2 cellular contexts compared by ENCODE assay signal in the genomic region with DNA sequence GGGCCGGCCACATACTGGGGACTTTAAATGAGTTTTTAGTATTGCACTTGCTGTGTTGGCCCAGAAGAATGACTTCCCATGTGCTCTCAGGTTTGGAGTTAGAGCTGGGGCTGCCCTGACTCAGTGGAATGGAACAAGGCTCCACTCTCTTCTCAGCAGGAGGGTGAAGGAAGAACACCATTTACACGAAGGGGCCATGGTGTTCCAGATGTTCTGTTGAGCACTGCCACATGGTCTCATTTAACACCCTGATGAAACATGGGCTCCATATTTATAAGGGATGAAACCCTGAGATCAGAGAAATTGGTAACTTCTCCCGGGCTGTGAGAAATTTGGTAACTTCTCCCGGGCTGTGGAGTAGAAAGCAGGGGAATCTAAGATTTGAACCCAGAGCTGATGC.
TF ChIP-seq lines count a peak whose summit lies in the region.

No MANE protein-coding gene starts in this region.

TF ChIP-seq in GM23338, 12 proteins besides CTCF, POLR2A, EP300 and RAD21 (continues in another document):
- TF ChIP-seq JUNB (IDR thresholded peaks at IDR 0.05; ENCODE audit: unreplicated experiment) (no peak), ZNF331 (CRISPR knock-in tag; IDR thresholded peaks at IDR 0.05; ENCODE audit: low read depth) (no peak), EZH2phosphoT487 (IDR thresholded peaks at IDR 0.05; ENCODE audit: unreplicated experiment) (no peak), CREB1 (CRISPR knock-in tag; IDR thresholded peaks at IDR 0.05; ENCODE audit: low read depth) (no peak), EZH2 (IDR thresholded peaks at IDR 0.05; ENCODE audit: low read depth, unreplicated experiment) (no peak), STAT1 (IDR thresholded peaks at IDR 0.05; ENCODE audit: unreplicated experiment) (no peak), NANOG (IDR thresholded peaks at IDR 0.05; ENCODE audit: borderline replicate concordance) (no peak), POLR2AphosphoS5 (IDR thresholded peaks at IDR 0.05; ENCODE audit: low read depth) (no peak)
- TF ChIP-seq, protein P1, sequence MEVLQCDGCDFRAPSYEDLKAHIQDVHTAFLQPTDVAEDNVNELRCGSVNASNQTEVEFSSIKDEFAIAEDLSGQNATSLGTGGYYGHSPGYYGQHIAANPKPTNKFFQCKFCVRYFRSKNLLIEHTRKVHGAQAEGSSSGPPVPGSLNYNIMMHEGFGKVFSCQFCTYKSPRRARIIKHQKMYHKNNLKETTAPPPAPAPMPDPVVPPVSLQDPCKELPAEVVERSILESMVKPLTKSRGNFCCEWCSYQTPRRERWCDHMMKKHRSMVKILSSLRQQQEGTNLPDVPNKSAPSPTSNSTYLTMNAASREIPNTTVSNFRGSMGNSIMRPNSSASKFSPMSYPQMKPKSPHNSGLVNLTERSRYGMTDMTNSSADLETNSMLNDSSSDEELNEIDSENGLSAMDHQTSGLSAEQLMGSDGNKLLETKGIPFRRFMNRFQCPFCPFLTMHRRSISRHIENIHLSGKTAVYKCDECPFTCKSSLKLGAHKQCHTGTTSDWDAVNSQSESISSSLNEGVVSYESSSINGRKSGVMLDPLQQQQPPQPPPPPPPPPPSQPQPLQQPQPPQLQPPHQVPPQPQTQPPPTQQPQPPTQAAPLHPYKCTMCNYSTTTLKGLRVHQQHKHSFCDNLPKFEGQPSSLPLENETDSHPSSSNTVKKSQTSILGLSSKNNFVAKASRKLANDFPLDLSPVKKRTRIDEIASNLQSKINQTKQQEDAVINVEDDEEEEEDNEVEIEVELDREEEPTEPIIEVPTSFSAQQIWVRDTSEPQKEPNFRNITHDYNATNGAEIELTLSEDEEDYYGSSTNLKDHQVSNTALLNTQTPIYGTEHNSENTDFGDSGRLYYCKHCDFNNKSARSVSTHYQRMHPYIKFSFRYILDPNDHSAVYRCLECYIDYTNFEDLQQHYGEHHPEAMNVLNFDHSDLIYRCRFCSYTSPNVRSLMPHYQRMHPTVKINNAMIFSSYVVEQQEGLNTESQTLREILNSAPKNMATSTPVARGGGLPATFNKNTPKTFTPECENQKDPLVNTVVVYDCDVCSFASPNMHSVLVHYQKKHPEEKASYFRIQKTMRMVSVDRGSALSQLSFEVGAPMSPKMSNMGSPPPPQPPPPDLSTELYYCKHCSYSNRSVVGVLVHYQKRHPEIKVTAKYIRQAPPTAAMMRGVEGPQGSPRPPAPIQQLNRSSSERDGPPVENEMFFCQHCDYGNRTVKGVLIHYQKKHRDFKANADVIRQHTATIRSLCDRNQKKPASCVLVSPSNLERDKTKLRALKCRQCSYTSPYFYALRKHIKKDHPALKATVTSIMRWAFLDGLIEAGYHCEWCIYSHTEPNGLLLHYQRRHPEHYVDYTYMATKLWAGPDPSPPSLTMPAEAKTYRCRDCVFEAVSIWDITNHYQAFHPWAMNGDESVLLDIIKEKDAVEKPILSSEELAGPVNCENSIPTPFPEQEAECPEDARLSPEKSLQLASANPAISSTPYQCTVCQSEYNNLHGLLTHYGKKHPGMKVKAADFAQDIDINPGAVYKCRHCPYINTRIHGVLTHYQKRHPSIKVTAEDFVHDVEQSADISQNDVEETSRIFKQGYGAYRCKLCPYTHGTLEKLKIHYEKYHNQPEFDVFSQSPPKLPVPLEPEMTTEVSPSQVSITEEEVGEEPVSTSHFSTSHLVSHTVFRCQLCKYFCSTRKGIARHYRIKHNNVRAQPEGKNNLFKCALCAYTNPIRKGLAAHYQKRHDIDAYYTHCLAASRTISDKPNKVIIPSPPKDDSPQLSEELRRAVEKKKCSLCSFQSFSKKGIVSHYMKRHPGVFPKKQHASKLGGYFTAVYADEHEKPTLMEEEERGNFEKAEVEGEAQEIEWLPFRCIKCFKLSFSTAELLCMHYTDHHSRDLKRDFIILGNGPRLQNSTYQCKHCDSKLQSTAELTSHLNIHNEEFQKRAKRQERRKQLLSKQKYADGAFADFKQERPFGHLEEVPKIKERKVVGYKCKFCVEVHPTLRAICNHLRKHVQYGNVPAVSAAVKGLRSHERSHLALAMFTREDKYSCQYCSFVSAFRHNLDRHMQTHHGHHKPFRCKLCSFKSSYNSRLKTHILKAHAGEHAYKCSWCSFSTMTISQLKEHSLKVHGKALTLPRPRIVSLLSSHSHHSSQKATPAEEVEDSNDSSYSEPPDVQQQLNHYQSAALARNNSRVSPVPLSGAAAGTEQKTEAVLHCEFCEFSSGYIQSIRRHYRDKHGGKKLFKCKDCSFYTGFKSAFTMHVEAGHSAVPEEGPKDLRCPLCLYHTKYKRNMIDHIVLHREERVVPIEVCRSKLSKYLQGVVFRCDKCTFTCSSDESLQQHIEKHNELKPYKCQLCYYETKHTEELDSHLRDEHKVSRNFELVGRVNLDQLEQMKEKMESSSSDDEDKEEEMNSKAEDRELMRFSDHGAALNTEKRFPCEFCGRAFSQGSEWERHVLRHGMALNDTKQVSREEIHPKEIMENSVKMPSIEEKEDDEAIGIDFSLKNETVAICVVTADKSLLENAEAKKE (CRISPR knock-in tag; IDR thresholded peaks at IDR 0.05) = no peak
- TF ChIP-seq, protein P2, sequence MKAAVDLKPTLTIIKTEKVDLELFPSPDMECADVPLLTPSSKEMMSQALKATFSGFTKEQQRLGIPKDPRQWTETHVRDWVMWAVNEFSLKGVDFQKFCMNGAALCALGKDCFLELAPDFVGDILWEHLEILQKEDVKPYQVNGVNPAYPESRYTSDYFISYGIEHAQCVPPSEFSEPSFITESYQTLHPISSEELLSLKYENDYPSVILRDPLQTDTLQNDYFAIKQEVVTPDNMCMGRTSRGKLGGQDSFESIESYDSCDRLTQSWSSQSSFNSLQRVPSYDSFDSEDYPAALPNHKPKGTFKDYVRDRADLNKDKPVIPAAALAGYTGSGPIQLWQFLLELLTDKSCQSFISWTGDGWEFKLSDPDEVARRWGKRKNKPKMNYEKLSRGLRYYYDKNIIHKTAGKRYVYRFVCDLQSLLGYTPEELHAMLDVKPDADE (IDR thresholded peaks at IDR 0.05) = no peak

TF ChIP-seq in K562, 482 proteins besides CTCF, POLR2A, EP300 and RAD21:
- TF ChIP-seq KAT8 (IDR thresholded peaks at IDR 0.05; ENCODE audit: low read depth) (no peak), ZNF253 (CRISPR knock-in tag; conservative IDR thresholded peaks at IDR 0.05) (no peak), POLR2AphosphoS2 (IDR thresholded peaks at IDR 0.05; ENCODE audit: low read length) (peak; percentile 65; the same call in 1 of the 2 replicates)
TF ChIP-seq in K562: peak in this region for 1.
